Comparison of ENCODE assay signal across 1 cellular context in the genomic region with DNA sequence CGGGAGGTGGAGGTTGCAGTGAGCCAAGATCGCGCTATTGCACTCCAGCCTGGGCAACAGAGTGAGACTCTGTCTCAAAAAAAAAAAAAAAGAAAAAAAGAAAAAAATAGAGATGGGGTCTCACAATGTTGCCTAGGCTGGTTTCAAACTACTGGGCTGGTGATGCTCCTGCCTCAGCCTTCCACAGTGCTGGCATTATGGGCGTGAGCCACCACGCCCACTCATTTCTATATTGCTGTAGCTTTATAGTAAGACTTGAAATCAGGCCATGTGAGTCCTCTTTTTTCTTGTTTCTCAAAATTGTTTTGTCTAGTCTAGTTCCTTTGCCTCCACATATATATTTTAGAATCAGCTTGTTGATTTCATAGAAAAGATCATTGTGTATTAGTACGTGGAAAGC.
TF ChIP-seq lines count a peak whose summit lies in the region.

No MANE protein-coding gene starts in this region.

TF ChIP-seq in HCT116, 20 proteins besides CTCF, POLR2A, EP300 and RAD21 (continued from another document):
- TF ChIP-seq, protein P1, sequence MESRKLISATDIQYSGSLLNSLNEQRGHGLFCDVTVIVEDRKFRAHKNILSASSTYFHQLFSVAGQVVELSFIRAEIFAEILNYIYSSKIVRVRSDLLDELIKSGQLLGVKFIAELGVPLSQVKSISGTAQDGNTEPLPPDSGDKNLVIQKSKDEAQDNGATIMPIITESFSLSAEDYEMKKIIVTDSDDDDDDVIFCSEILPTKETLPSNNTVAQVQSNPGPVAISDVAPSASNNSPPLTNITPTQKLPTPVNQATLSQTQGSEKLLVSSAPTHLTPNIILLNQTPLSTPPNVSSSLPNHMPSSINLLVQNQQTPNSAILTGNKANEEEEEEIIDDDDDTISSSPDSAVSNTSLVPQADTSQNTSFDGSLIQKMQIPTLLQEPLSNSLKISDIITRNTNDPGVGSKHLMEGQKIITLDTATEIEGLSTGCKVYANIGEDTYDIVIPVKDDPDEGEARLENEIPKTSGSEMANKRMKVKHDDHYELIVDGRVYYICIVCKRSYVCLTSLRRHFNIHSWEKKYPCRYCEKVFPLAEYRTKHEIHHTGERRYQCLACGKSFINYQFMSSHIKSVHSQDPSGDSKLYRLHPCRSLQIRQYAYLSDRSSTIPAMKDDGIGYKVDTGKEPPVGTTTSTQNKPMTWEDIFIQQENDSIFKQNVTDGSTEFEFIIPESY (IDR thresholded peaks at IDR 0.05; ENCODE audit: extremely low read depth, insufficient replicate concordance, low read length): no peak
- no peak for TF ChIP-seq SRF (IDR thresholded peaks at IDR 0.05; ENCODE audit: low read depth)
- TF ChIP-seq EGR1 (IDR thresholded peaks at IDR 0.05; ENCODE audit: low read depth): no peak
- no peak for TF ChIP-seq ELF1 (IDR thresholded peaks at IDR 0.05; ENCODE audit: borderline replicate concordance, low read depth)
- TF ChIP-seq ZNF274 (IDR thresholded peaks at IDR 0.05; ENCODE audit: low read depth, low read length): no peak
- no peak for TF ChIP-seq CEBPB (IDR thresholded peaks at IDR 0.05; ENCODE audit: low read depth)
- TF ChIP-seq SIN3A (IDR thresholded peaks at IDR 0.05; ENCODE audit: low read depth): no peak
- no peak for TF ChIP-seq POLR2AphosphoS5 (IDR thresholded peaks at IDR 0.05; ENCODE audit: low read depth, low read length)
- no peak for TF ChIP-seq EZH2phosphoT487 (IDR thresholded peaks at IDR 0.05; ENCODE audit: borderline replicate concordance)
- TF ChIP-seq REST (IDR thresholded peaks at IDR 0.05; ENCODE audit: low read depth): no peak
- no peak for TF ChIP-seq CBX3 (IDR thresholded peaks at IDR 0.05; ENCODE audit: low read depth)
- TF ChIP-seq ATF3 (IDR thresholded peaks at IDR 0.05): no peak
- no peak for TF ChIP-seq ZFX (IDR thresholded peaks at IDR 0.05)
- no peak for TF ChIP-seq TCF7L2 (IDR thresholded peaks at IDR 0.05; ENCODE audit: borderline replicate concordance, extremely low read depth, insufficient read depth, insufficient read length)
- no peak for TF ChIP-seq YY1 (IDR thresholded peaks at IDR 0.05; ENCODE audit: extremely low read depth, insufficient replicate concordance, low read depth, low read length)
